Comparison of ENCODE assay signal across 11 cellular contexts in genomic region chr3:56125358-56126005, GRCh38.
DNase-seq lines count a peak whose midpoint lies in the region; ATAC-seq and TF ChIP-seq lines count a peak whose summit lies in the region.
"Had no signal": no experiment of that assay in that cellular context is flagged by ENCODE, and none has a peak within 500 bp of the region (broad histone marks: within the 10 kb centered on the region; RNA-seq: fewer than 3 reads in every experiment).

No MANE protein-coding gene starts in this region.

- H3K4me3 Mint-ChIP-seq in osteocyte (ENCODE audit: unreplicated experiment) = peak overlapping the region; percentile 36
- H3K4me3 Mint-ChIP-seq: activated CD4-positive, alpha-beta T cell treated with anti-CD3 and anti-CD28 coated beads, Interleukin-2, amount 10 ng/mL, durations not matched to agents 24 days and 14 days had no signal

- peaks cover 5% of the 10 kb centered on the region for H3K36me3 Mint-ChIP-seq in osteocyte (ENCODE audit: unreplicated experiment)

- peak overlapping the region; percentile 87 for H3K27ac Mint-ChIP-seq in osteocyte (ENCODE audit: unreplicated experiment)
- H3K27ac Mint-ChIP-seq: activated CD4-positive, alpha-beta T cell treated with anti-CD3 and anti-CD28 coated beads, Interleukin-2, amount 10 ng/mL, durations not matched to agents 24 days and 14 days had no signal

- ATAC-seq in GM19324 (IDR thresholded peaks at IDR 0.05; ENCODE audit: low FRiP score, unreplicated experiment) = no peak
- ATAC-seq in GM21526 (IDR thresholded peaks at IDR 0.05; ENCODE audit: low FRiP score, unreplicated experiment) = no peak

- no peak overlapping the region for H3K4me3 ChIP-seq in fibroblast of mammary gland (ENCODE audit: control insufficient read depth, low read depth, low read length)
- H3K4me3 ChIP-seq: ascending aorta had no signal

- DNase-seq in GM04503 (ENCODE audit: low read depth) (peak; percentile 35), OCI-M1 (lab: John Stamatoyannopoulos, UW) (peak; percentile 29), fibroblast of mammary gland (ENCODE audit: low read depth) (peak; percentile 77), osteocyte (ENCODE audit: extremely low spot score, unreplicated experiment) (no peak), NCI-H128 (lab: John Stamatoyannopoulos, UW; ENCODE audit: unreplicated experiment) (no peak)
- no peak for DNase-seq in effector CD4-positive, alpha-beta T cell
- DNase-seq: activated CD4-positive, alpha-beta T cell treated with anti-CD3 and anti-CD28 coated beads, Interleukin-2, amount 10 ng/mL, durations not matched to agents 24 days and 14 days; substantia nigra had no signal

- peaks cover 54% of the 10 kb centered on the region for H3K4me1 Mint-ChIP-seq in osteocyte (ENCODE audit: unreplicated experiment)
- H3K4me1 Mint-ChIP-seq: activated CD4-positive, alpha-beta T cell treated with anti-CD3 and anti-CD28 coated beads, Interleukin-2, amount 10 ng/mL, durations not matched to agents 24 days and 14 days had no signal

- no peaks in the 10 kb centered on the region for H3K9me3 Mint-ChIP-seq in osteocyte (ENCODE audit: unreplicated experiment)
- H3K9me3 Mint-ChIP-seq: activated CD4-positive, alpha-beta T cell treated with anti-CD3 and anti-CD28 coated beads, Interleukin-2, amount 10 ng/mL, durations not matched to agents 24 days and 14 days had no signal

- no peak for TF ChIP-seq CTCF in fibroblast of mammary gland (conservative IDR thresholded peaks at IDR 0.05; ENCODE audit: control insufficient read depth, insufficient read depth, low read depth, low read length)
- TF ChIP-seq CTCF in osteocyte (IDR thresholded peaks at IDR 0.05) = no peak

- no peaks in the 10 kb centered on the region for H3K27me3 Mint-ChIP-seq in osteocyte (ENCODE audit: unreplicated experiment)

Comparison
In these comparisons a context has a peak if more than half of its experiments do, and no peak if none do; other contexts are left out.
1. DNase-seq: peak in GM04503 (single experiment), OCI-M1 (single experiment) and fibroblast of mammary gland (single experiment); none in osteocyte (single experiment), NCI-H128 (single experiment) and effector CD4-positive, alpha-beta T cell (single experiment).